9 cellular contexts compared by ENCODE assay signal in the genomic region with DNA sequence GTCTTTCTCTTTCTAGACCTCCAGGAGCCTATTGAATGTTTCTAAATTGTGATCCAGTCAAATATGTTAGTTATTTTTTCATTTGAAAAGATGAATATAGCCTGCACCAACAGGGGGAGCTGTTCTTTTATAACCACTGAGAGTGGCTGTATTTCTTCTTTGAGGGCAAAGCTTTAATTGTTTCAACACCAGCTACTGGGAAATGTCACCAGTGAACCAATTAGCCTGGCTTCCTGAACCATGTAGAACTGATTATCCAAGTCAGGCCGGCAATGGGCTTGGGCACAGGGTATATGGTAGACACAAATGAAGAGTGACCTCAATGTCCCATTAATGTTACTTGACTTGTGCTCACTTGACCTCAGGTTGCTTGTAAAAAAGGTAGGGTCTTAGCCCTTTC. TPM values are rescaled to one million over a fixed set of nuclear protein-coding genes. Genes with fewer than 3 reads are reported as not detected.
DNase-seq lines count a peak whose midpoint lies in the region; ATAC-seq and TF ChIP-seq lines count a peak whose summit lies in the region.
"Had no signal": no experiment of that assay in that cellular context is flagged by ENCODE, and none has a peak within 500 bp of the region (broad histone marks: within the 10 kb centered on the region; RNA-seq: fewer than 3 reads in every experiment).

No MANE protein-coding gene starts in this region.

- H2AFZ ChIP-seq in Loucy (ENCODE audit: low read length) = no peak overlapping the region

- H3K4me3 ChIP-seq in Loucy (ENCODE audit: low read length, poor library complexity, severe bottlenecking) = no peak overlapping the region
- H3K4me3 ChIP-seq in lower leg skin (ENCODE audit: low read depth, poor library complexity, severe bottlenecking) = no peak overlapping the region
- H3K4me3 ChIP-seq: SJSA1 had no signal

- no peak overlapping the region for H3K4me3 Mint-ChIP-seq in WTC11

- H3K27me3 ChIP-seq in Loucy (ENCODE audit: insufficient read depth, low read length, poor library complexity, severe bottlenecking) = no peaks in the 10 kb centered on the region
- H3K27me3 ChIP-seq: SJSA1 had no signal

- ATAC-seq in WTC11 = no peak

- H3K36me3 Mint-ChIP-seq in WTC11 = no peaks in the 10 kb centered on the region

- H3K9me3 ChIP-seq in Loucy (ENCODE audit: insufficient read depth, low read depth, low read length) = no peaks in the 10 kb centered on the region
- H3K9me3 ChIP-seq: SJSA1 had no signal

- H3K4me2 ChIP-seq in Loucy (ENCODE audit: low read depth, low read length, poor library complexity, severe bottlenecking) = no peak overlapping the region

- no peaks in the 10 kb centered on the region for H3K36me3 ChIP-seq in Loucy (ENCODE audit: insufficient read depth, low read length)
- H3K36me3 ChIP-seq: SJSA1 had no signal

- no peak overlapping the region for H3K27ac Mint-ChIP-seq in WTC11

- CTCF ChIA-PET in WTC11 (lab: Charles Lee) = interaction anchor here (0.6 to 1.7 kb wide), 24 partner anchors 9 to 401 kb away, joined by 3 to 16 read pairs (median 4); a partner anchor contains a TSS

- WGBS in lower leg skin, 2 donors = 56 to 73% methylated on average over 1 of the region's 1 CpG

- intact Hi-C loops in lower leg skin (cut with DNase I; ENCODE audit: low total_unique reads) = no loop called here

- H3K4me1 Mint-ChIP-seq in WTC11 = peaks cover 7% of the 10 kb centered on the region

- H3F3A ChIP-seq in Loucy (ENCODE audit: low read depth) = no peaks in the 10 kb centered on the region

- no peaks in the 10 kb centered on the region for H3K4me1 ChIP-seq in Loucy (ENCODE audit: insufficient read depth, low read length, poor library complexity, severe bottlenecking)

- no peaks in the 10 kb centered on the region for H3K79me2 ChIP-seq in Loucy (ENCODE audit: insufficient read depth, low read length)

- peak; percentile 49 for DNase-seq in ELR (ENCODE audit: low read depth)
- no peak for DNase-seq in WTC11 (ENCODE audit: low spot score)
- DNase-seq in fibroblast of peridontal ligament (ENCODE audit: extremely low read depth) = peak; percentile 38
- peak; percentile 13 to 48 for DNase-seq in stimulated activated CD4-positive, alpha-beta T cell treated with anti-CD3 and anti-CD28 coated beads, Interleukin-1b, Interleukin-23, amount 100 ng/mL, for 4 hours (ENCODE audit: low read depth in 2 of 2)
- no peak for DNase-seq in nucleus accumbens (lab: John Stamatoyannopoulos, UW)
- no peak for DNase-seq in lower leg skin (ENCODE audit: low spot score in 2 of 2)
- no peak for DNase-seq in NCI-H446 treated with DMSO at 0.1 percent for 48 hours (lab: John Stamatoyannopoulos, UW)

- POLR2A ChIA-PET in WTC11 (lab: Charles Lee) = interaction anchor here (1.1 kb wide), 1 partner anchor 248 kb away, joined by 3 read pairs; a partner anchor contains a TSS

- H3K27me3 Mint-ChIP-seq in WTC11 (ENCODE audit: low read depth) = no peaks in the 10 kb centered on the region

- TF ChIP-seq POLR2A in lower leg skin (IDR thresholded peaks at IDR 0.05) = no peak

- H4K20me1 ChIP-seq in Loucy (ENCODE audit: insufficient read depth, low read length, poor library complexity, severe bottlenecking) = no peaks in the 10 kb centered on the region

- H3K9me2 ChIP-seq in Loucy (replicated peaks; ENCODE audit: low read depth, low read length) = no peaks in the 10 kb centered on the region

- no peaks in the 10 kb centered on the region for H3K9me3 Mint-ChIP-seq in WTC11

- TF ChIP-seq CTCF in Loucy (conservative IDR thresholded peaks at IDR 0.05; ENCODE audit: low read length) (peak; percentile 81), WTC11 (IDR thresholded peaks at IDR 0.05) (peak; percentile 65), lower leg skin (IDR thresholded peaks at IDR 0.05) (no peak)

- H3K9ac ChIP-seq in Loucy (ENCODE audit: low read depth, low read length, poor library complexity, severe bottlenecking) = no peak overlapping the region

TF ChIP-seq in WTC11, 78 proteins besides CTCF, POLR2A, EP300 and RAD21:
- no peak for TF ChIP-seq JUN (CRISPR knock-in tag; IDR thresholded peaks at IDR 0.05)

RNA-seq across cellular contexts. Expression of a gene that starts 4.8 kb away (rescaled TPM):
- total RNA-seq in WTC11 (2021) = 0.07 TPM in 1 of 3 replicates, not detected in the others
- 10 to 100 TPM; 24.5 to 37.7 (median 34.2) TPM for total RNA-seq in lower leg skin

Comparison
In these comparisons a context has a peak if more than half of its experiments do, and no peak if none do; other contexts are left out.
1. DNase-seq: peak in ELR (single experiment), fibroblast of peridontal ligament (single experiment) and stimulated activated CD4-positive, alpha-beta T cell treated with anti-CD3 and anti-CD28 coated beads, Interleukin-1b, Interleukin-23, amount 100 ng/mL, for 4 hours (2 of 2); none in WTC11 (single experiment), nucleus accumbens (0 of 56), lower leg skin (0 of 2) and NCI-H446 treated with DMSO at 0.1 percent for 48 hours (single experiment).
2. CTCF ChIP-seq: peak in Loucy (single experiment) and WTC11 (single experiment); none in lower leg skin (0 of 3).
3. RNA of a gene that starts 4.8 kb away (total RNA-seq): 24.5 to 37.7 TPM in lower leg skin; 0.07 TPM in WTC11; every median in the first group is over 10 times any median in the second.